In the genomic region with DNA sequence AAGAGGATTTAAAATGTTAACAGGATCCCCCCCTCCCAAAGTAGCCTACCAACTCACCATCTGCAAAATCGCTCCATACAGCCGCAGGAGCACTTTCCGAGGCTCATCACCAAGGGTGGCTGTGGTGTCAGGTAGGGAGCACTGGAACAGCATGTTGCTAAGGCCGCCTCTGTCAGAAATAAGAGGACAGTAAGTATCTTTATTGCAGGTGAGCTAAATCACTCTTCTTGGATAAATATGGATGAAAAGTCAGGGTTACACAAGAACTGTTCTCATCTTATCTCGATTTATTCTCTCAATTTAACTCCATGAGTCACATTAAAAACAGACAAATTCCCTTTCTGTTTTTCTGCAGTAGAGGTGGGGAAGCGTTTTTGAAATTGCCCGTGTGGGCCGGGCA, we compare ENCODE assay signal across 26 cellular contexts. TPM values are rescaled to one million over a fixed set of nuclear protein-coding genes. Genes with fewer than 3 reads are reported as not detected.
DNase-seq lines count a peak whose midpoint lies in the region; ATAC-seq and TF ChIP-seq lines count a peak whose summit lies in the region.
"Had no signal": no experiment of that assay in that cellular context is flagged by ENCODE, and none has a peak within 500 bp of the region (broad histone marks: within the 10 kb centered on the region; RNA-seq: fewer than 3 reads in every experiment).

No MANE protein-coding gene starts in this region.

- H3K4me3 ChIP-seq in mucosa of descending colon = no peak overlapping the region
- H3K4me3 ChIP-seq: BLaER1, K562, SJCRH30 had no signal

- no peaks in the 10 kb centered on the region for H3K9me3 ChIP-seq in mucosa of descending colon
- H3K9me3 ChIP-seq: BLaER1, SJCRH30 had no signal

- H3K36me3 ChIP-seq in mucosa of descending colon (ENCODE audit: low read depth) = no peaks in the 10 kb centered on the region
- H3K36me3 ChIP-seq: SJCRH30 had no signal

- peaks cover 28% of the 10 kb centered on the region for H3K4me1 Mint-ChIP-seq in chondrocyte (ENCODE audit: low read depth)

- H3K27me3 Mint-ChIP-seq in chondrocyte (ENCODE audit: low read depth) = no peaks in the 10 kb centered on the region
- H3K27me3 Mint-ChIP-seq: CD4-positive, CD25-positive, alpha-beta regulatory T cell had no signal

- H3K4me1 ChIP-seq in mucosa of descending colon (ENCODE audit: low read depth) = peaks cover 28% of the 10 kb centered on the region

- intact Hi-C loops in mucosa of descending colon (cut with DNase I, micrococcal nuclease) = no loop called here

- peak overlapping the region; percentile 36 for H3K27ac Mint-ChIP-seq in chondrocyte (ENCODE audit: unreplicated experiment)
- H3K27ac Mint-ChIP-seq: CD4-positive, CD25-positive, alpha-beta regulatory T cell had no signal

- no peaks in the 10 kb centered on the region for H3K36me3 Mint-ChIP-seq in chondrocyte (ENCODE audit: low read depth)
- H3K36me3 Mint-ChIP-seq: CD4-positive, CD25-positive, alpha-beta regulatory T cell had no signal

- in situ Hi-C loops in Caki2 (cut with HindIII; ENCODE audit: low pct_unique_long_range_greater_than_20kb, low sequenced_read_pairs) = no loop called here

- H3K9me3 Mint-ChIP-seq in chondrocyte (ENCODE audit: low read depth) = peaks cover under 1% of the 10 kb centered on the region
- H3K9me3 Mint-ChIP-seq: CD4-positive, CD25-positive, alpha-beta regulatory T cell had no signal

- DNase-seq in Caki2 (ENCODE audit: low read depth) = peak; percentile 19
- DNase-seq in NCI-H82 treated with DMSO at 0.1 percent for 48 hours (lab: John Stamatoyannopoulos, UW; ENCODE audit: unreplicated experiment) = peak; percentile 68
- no peak for DNase-seq in chondrocyte (ENCODE audit: low spot score)
- DNase-seq in mucosa of descending colon = no peak
- DNase-seq in NK-92 (lab: John Stamatoyannopoulos, UW; ENCODE audit: unreplicated experiment) = no peak
- DNase-seq: CD4-positive, CD25-positive, alpha-beta regulatory T cell; DMS53; GOT3; Kasumi-1; NCI-H1092 treated with DMSO at 0.1 percent for 48 hours; NCI-H1436; NCI-H187; NCI-H2081 treated with DMSO at 0.1 percent for 48 hours; NCI-H2171; NCI-H226; NCI-H510A treated with DMSO at 0.1 percent for 48 hours; NK-92 treated with Interleukin-12 subunit alpha and Interleukin-12 subunit beta, amount 100 ng/mL, for 24 hours; PC-3; SJCRH30 had no signal

- H3K4me3 Mint-ChIP-seq in chondrocyte (ENCODE audit: unreplicated experiment) = no peak overlapping the region
- H3K4me3 Mint-ChIP-seq: CD4-positive, CD25-positive, alpha-beta regulatory T cell had no signal

- peak; percentile 79 for ATAC-seq in mucosa of descending colon
- ATAC-seq in GM21447 (IDR thresholded peaks at IDR 0.05; ENCODE audit: unreplicated experiment) = no peak
- ATAC-seq in GM19023 (IDR thresholded peaks at IDR 0.05; ENCODE audit: unreplicated experiment) = no peak
- no peak for ATAC-seq in HG03457 (IDR thresholded peaks at IDR 0.05; ENCODE audit: unreplicated experiment)
- ATAC-seq: HCT116, K562, PC-3, Right ventricle myocardium inferior had no signal

- TF ChIP-seq CTCF in chondrocyte (IDR thresholded peaks at IDR 0.05) (no peak), mucosa of descending colon (IDR thresholded peaks at IDR 0.05) (no peak)

RNA-seq across cellular contexts. Expression of gene CHKA, which starts 24.2 kb away (rescaled TPM):
- total RNA-seq in Caki2 (2014; rRNA removed; shearing (Covaris generic); ENCODE audit: low replicate concordance) = 24.0 and 41.2 TPM in 2 replicates
- total RNA-seq in chondrocyte (17.7 to 21.8 TPM (median 21.0 TPM) in 3 replicates), mucosa of descending colon (10 to 100 TPM; 44.1 to 74.4 (median 58.5) TPM)

RNA-seq across cellular contexts. Expression of gene TCIRG1, which starts 58.1 kb away (rescaled TPM):
- total RNA-seq in Caki2 (2014; rRNA removed; shearing (Covaris generic); ENCODE audit: low replicate concordance) = 23.9 and 24.0 TPM in 2 replicates
- total RNA-seq in chondrocyte = 52.3 to 73.2 TPM (median 66.5 TPM) in 3 replicates
- total RNA-seq in mucosa of descending colon = 100 to 1,000 TPM; 155 to 189 (median 166) TPM

Comparison
In these comparisons a context has a peak if more than half of its experiments do, and no peak if none do; other contexts are left out.
1. DNase-seq: peak in Caki2 (single experiment) and NCI-H82 treated with DMSO at 0.1 percent for 48 hours (single experiment); none in chondrocyte (single experiment), mucosa of descending colon (0 of 3) and NK-92 (single experiment).